Comparison of ENCODE assay signal across 8 cellular contexts in the genomic region with DNA sequence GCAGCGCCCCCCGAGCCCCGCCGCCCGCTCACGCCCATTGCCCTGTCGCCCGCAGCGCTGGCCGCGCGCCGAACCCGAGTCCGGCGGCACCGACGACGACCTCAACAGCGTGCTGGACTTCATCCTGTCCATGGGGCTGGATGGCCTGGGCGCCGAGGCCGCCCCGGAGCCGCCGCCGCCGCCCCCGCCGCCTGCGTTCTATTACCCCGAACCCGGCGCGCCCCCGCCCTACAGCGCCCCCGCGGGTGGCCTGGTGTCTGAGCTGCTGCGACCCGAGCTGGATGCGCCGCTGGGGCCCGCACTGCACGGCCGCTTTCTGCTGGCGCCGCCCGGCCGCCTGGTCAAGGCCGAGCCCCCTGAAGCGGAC. TPM values are rescaled to one million over a fixed set of nuclear protein-coding genes. Genes with fewer than 3 reads are reported as not detected.
DNase-seq lines count a peak whose midpoint lies in the region; ATAC-seq and TF ChIP-seq lines count a peak whose summit lies in the region.

No MANE protein-coding gene starts in this region.

- POLR2A ChIA-PET in BJ (lab: Charles Lee), result interaction anchor here (0.6 to 1.0 kb wide), 3 partner anchors 9 to 14 kb away, joined by 3 to 15 read pairs (median 9); no protein-coding TSS in a partner anchor

- peaks cover 2 to 21% (median 11%) of the 10 kb centered on the region in 4 donors for H3K4me1 ChIP-seq in Peyer's patch
- H3K4me1 ChIP-seq in breast epithelium, result no peaks in the 10 kb centered on the region
- peaks cover 13 to 50% of the 10 kb centered on the region in 2 donors for H3K4me1 ChIP-seq in left lung
- H3K4me1 ChIP-seq in suprapubic skin, result peaks cover 40% of the 10 kb centered on the region

- WGBS in suprapubic skin, result under 1% methylated on average over 23 of the region's 52 CpGs

- ATAC-seq in GM19467 (IDR thresholded peaks at IDR 0.05; ENCODE audit: unreplicated experiment) (peak; percentile 14), left lung (peak; percentile 4)

- H3K27me3 ChIP-seq in BJ (ENCODE audit: control insufficient read depth, insufficient read depth, low read length) (no peaks in the 10 kb centered on the region; the same call in 1 of the 2 replicates), Peyer's patch (no peaks in the 10 kb centered on the region), breast epithelium (no peaks in the 10 kb centered on the region), left lung (no peaks in the 10 kb centered on the region), suprapubic skin (no peaks in the 10 kb centered on the region)

- H3K4me3 ChIP-seq in BJ (ENCODE audit: low read depth, low read length) (peak overlapping the region; percentile 68), Peyer's patch (peak overlapping the region; percentile 66 to 88 (median 74)), breast epithelium (peak overlapping the region; percentile 80 to 97 (median 94)), left lung (peak overlapping the region; percentile 72 to 77), suprapubic skin (peak overlapping the region; percentile 74)

- H3K9me3 ChIP-seq in Peyer's patch, result no peaks in the 10 kb centered on the region
- H3K9me3 ChIP-seq in breast epithelium, result no peaks in the 10 kb centered on the region
- H3K9me3 ChIP-seq in left lung, result no peaks in the 10 kb centered on the region
- no peaks in the 10 kb centered on the region for H3K9me3 ChIP-seq in suprapubic skin

- H3K36me3 ChIP-seq in BJ (ENCODE audit: control insufficient read depth, insufficient read depth, low read length), result peaks cover 6% of the 10 kb centered on the region
- H3K36me3 ChIP-seq in Peyer's patch, result peaks cover 0 to 10% (median 0%) of the 10 kb centered on the region in 3 donors
- no peaks in the 10 kb centered on the region for H3K36me3 ChIP-seq in breast epithelium
- H3K36me3 ChIP-seq in left lung, result peaks cover 0 to 28% of the 10 kb centered on the region in 2 donors
- peaks cover 23% of the 10 kb centered on the region for H3K36me3 ChIP-seq in suprapubic skin

- intact Hi-C loops in breast epithelium (cut with DNase I; ENCODE audit: low total_unique reads), result no loop called here
- intact Hi-C loops in left lung (cut with DNase I), result loop anchor here in 1 of 2 donors (10.0 kb wide), 1 partner anchor 70 kb away; no protein-coding TSS in a partner anchor

- CTCF ChIA-PET in BJ (lab: Yijun Ruan, JAX), result interaction anchor here (0.6 to 1.2 kb wide), 6 partner anchors 12 to 69 kb away, joined by 3 to 4 read pairs (median 3); no protein-coding TSS in a partner anchor

- TF ChIP-seq POLR2A in Peyer's patch (IDR thresholded peaks at IDR 0.05), result no peak
- no peak for TF ChIP-seq POLR2A in breast epithelium (IDR thresholded peaks at IDR 0.05)
- no peak for TF ChIP-seq POLR2A in suprapubic skin (IDR thresholded peaks at IDR 0.05)

- H3K27ac ChIP-seq in Peyer's patch (peak overlapping the region; percentile 87 to 96 (median 90)), breast epithelium (peak overlapping the region; percentile 89 to 98), left lung (peak overlapping the region; percentile 91 to 98), suprapubic skin (peak overlapping the region; percentile 89)

- TF ChIP-seq EP300 in suprapubic skin (IDR thresholded peaks at IDR 0.05), result no peak

- TF ChIP-seq CTCF in BJ (IDR thresholded peaks at IDR 0.05; ENCODE audit: insufficient read depth, low read depth, low read length) (no peak), Peyer's patch (IDR thresholded peaks at IDR 0.05) (peak in 2 of 6 experiments; percentile 7 to 14), breast epithelium (IDR thresholded peaks at IDR 0.05) (no peak), left lung (IDR thresholded peaks at IDR 0.05) (no peak), suprapubic skin (IDR thresholded peaks at IDR 0.05) (no peak)

- DNase-seq in BJ (ENCODE audit: low read depth) (no peak), Peyer's patch (peak; percentile 59 to 74 (median 62)), breast epithelium (ENCODE audit: low spot score in 2 of 2) (no peak), left lung (peak; percentile 53 to 91), suprapubic skin (ENCODE audit: low spot score in 2 of 2) (no peak), hippocampal formation (lab: John Stamatoyannopoulos, UW) (no peak), MV-4-11 (lab: John Stamatoyannopoulos, UW) (no peak)

RNA-seq across cellular contexts. Expression of gene KLF2, which starts 0.5 kb away (rescaled TPM):
- polyA plus RNA-seq in BJ (2011; rRNA removed), result 1.7 and 1.8 TPM in 2 replicates
- polyA minus RNA-seq in BJ (2011; rRNA and poly(A)+ RNA removed), result 2.3 and 2.6 TPM in 2 replicates
- total RNA-seq in Peyer's patch (100 to 1,000 TPM in 1 of 4 donors, 10 to 100 TPM in 3; 12.1 to 129 (median 37.2) TPM), breast epithelium (10 to 100 TPM; 12.0 to 23.3 (median 21.8) TPM), left lung (10 to 100 TPM; 30.2 to 75.9 TPM), suprapubic skin (10 to 100 TPM; 27.0 to 41.1 (median 36.9) TPM)

Comparison
In these comparisons a context has a peak if more than half of its experiments do, and no peak if none do; other contexts are left out.
1. DNase-seq: peak in Peyer's patch (3 of 3) and left lung (2 of 2); none in BJ (single experiment), breast epithelium (0 of 2), suprapubic skin (0 of 2), hippocampal formation (0 of 2) and MV-4-11 (single experiment).
2. Peak in every context shown above with its lines, with median percentiles within 50 percentile points of each other: H3K4me3 ChIP-seq and H3K27ac ChIP-seq.